In the genomic region with DNA sequence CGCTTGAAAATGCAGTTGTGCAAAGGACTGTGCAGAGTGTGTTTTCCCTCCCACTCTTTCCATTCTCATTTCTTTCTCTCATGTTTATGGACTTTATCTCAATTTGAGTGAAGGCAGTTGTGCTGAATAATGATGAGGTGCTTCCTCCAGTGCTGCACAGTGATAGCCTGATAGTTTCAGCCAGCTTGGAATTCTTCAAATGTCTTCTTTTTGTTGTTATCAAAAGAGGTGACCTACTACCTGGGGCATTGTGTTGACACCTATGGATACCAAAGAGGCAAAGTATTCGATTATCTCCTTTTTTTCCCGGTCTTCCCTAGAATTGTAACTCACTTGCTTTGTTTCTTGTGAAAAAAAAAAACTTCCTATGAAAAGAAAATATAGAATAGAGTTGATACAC, we compare ENCODE assay signal across 28 cellular contexts.
"Had no signal": no experiment of that assay in that cellular context is flagged by ENCODE, and none has a peak within 500 bp of the region (broad histone marks: within the 10 kb centered on the region; RNA-seq: fewer than 3 reads in every experiment).

No MANE protein-coding gene starts in this region.

- H3K4me3 ChIP-seq: adrenal gland, body of pancreas, colonic mucosa had no signal

- H3K9me3 ChIP-seq: adrenal gland, body of pancreas, colonic mucosa had no signal

- H3K27me3 ChIP-seq: adrenal gland, body of pancreas, colonic mucosa had no signal

- H3K4me1 ChIP-seq: adrenal gland, body of pancreas, colonic mucosa had no signal

- ATAC-seq: activated CD4-positive, alpha-beta T cell treated with anti-CD3 and anti-CD28 coated beads for 36 hours; activated CD8-positive, alpha-beta memory T cell treated with anti-CD3 and anti-CD28 coated beads, Interleukin-2, amount 10 ng/mL, durations not matched to agents 7 days and 5 days; activated CD8-positive, alpha-beta T cell treated with anti-CD3 and anti-CD28 coated beads, Interleukin-2, amount 10 ng/mL, durations not matched to agents 7 days and 5 days; activated naive CD8-positive, alpha-beta T cell treated with anti-CD3 and anti-CD28 coated beads, Interleukin-2, amount 50 U/mL, for 24 hours; body of pancreas; T-helper 17 cell had no signal

- DNase-seq: activated CD4-positive, alpha-beta memory T cell treated with anti-CD3 and anti-CD28 coated beads for 36 hours; activated CD4-positive, alpha-beta T cell treated with anti-CD3 and anti-CD28 coated beads for 36 hours; activated CD4-positive, alpha-beta T cell treated with anti-CD3 and anti-CD28 coated beads, Interleukin-2, amount 10 ng/mL, durations not matched to agents 24 days and 14 days; activated CD4-positive, CD25-positive, alpha-beta regulatory T cell; activated CD4-positive, CD25-positive, alpha-beta regulatory T cell treated with anti-CD3 and anti-CD28 coated beads, Interleukin-2, amount 50 U/mL, for 72 hours; activated CD8-positive, alpha-beta memory T cell treated with anti-CD3 and anti-CD28 coated beads, Interleukin-2, amount 10 ng/mL, durations not matched to agents 7 days and 5 days; activated CD8-positive, alpha-beta memory T cell treated with anti-CD3 and anti-CD28 coated beads, Interleukin-2, amount 50 U/mL, for 4 hours; activated CD8-positive, alpha-beta T cell treated with anti-CD3 and anti-CD28 coated beads, Interleukin-2, amount 10 ng/mL, durations not matched to agents 7 days and 5 days; activated effector memory CD4-positive, alpha-beta T cell treated with anti-CD3 and anti-CD28 coated beads, Interleukin-2, amount 50 U/mL, for 16 hours; activated naive CD4-positive, alpha-beta T cell treated with anti-CD3 and anti-CD28 coated beads for 36 hours; activated naive CD8-positive, alpha-beta T cell treated with anti-CD3 and anti-CD28 coated beads for 36 hours; activated naive CD8-positive, alpha-beta T cell treated with anti-CD3 and anti-CD28 coated beads, Interleukin-2, amount 50 U/mL, for 24 hours; activated T-cell treated with anti-CD3 and anti-CD28 coated beads, Interleukin-2, amount 50 U/mL, for 1 hour; activated T-cell treated with anti-CD3 and anti-CD28 coated beads, Interleukin-2, amount 50 U/mL, for 48 hours; adrenal gland; amygdala; aorta; body of pancreas; caudate nucleus; colonic mucosa; effector CD8-positive, alpha-beta T cell; foreskin fibroblast; glutamatergic neuron; T-helper 1 cell; T-helper 17 cell; T1000; WERI-Rb-1 had no signal

- H3K36me3 ChIP-seq: adrenal gland, colonic mucosa, WERI-Rb-1 had no signal

- H3K27ac ChIP-seq: adrenal gland, body of pancreas, colonic mucosa, epithelial cell of prostate, WERI-Rb-1 had no signal
